ENCODE assay signal across 1 cellular context in the genomic region with DNA sequence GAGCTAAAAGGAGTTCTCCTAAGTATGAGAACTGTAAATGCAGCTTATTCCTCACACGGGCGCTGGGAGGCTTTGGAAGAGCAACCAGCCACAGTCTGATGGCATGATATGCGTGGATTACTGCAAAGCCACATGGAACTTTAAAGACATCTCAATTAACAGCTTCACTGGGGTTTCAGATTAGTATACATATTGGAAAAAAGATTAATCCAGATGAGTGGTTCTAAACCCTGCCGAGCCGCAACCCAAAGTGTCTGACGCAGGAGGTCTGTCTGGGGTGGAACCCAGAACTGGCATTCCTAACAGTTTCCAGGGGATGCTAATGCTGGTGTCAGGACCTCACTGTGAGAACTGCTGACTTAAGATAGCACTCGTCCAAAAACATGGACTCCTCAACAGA.
TF ChIP-seq lines count a peak whose summit lies in the region.

No MANE protein-coding gene starts in this region.

TF ChIP-seq in WTC11, 78 proteins besides CTCF, POLR2A, EP300 and RAD21 (continued from another document):
- TF ChIP-seq, protein P1, sequence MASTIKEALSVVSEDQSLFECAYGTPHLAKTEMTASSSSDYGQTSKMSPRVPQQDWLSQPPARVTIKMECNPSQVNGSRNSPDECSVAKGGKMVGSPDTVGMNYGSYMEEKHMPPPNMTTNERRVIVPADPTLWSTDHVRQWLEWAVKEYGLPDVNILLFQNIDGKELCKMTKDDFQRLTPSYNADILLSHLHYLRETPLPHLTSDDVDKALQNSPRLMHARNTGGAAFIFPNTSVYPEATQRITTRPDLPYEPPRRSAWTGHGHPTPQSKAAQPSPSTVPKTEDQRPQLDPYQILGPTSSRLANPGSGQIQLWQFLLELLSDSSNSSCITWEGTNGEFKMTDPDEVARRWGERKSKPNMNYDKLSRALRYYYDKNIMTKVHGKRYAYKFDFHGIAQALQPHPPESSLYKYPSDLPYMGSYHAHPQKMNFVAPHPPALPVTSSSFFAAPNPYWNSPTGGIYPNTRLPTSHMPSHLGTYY (CRISPR knock-in tag; IDR thresholded peaks at IDR 0.05): no peak
- TF ChIP-seq, protein P2, sequence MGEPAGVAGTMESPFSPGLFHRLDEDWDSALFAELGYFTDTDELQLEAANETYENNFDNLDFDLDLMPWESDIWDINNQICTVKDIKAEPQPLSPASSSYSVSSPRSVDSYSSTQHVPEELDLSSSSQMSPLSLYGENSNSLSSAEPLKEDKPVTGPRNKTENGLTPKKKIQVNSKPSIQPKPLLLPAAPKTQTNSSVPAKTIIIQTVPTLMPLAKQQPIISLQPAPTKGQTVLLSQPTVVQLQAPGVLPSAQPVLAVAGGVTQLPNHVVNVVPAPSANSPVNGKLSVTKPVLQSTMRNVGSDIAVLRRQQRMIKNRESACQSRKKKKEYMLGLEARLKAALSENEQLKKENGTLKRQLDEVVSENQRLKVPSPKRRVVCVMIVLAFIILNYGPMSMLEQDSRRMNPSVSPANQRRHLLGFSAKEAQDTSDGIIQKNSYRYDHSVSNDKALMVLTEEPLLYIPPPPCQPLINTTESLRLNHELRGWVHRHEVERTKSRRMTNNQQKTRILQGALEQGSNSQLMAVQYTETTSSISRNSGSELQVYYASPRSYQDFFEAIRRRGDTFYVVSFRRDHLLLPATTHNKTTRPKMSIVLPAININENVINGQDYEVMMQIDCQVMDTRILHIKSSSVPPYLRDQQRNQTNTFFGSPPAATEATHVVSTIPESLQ (CRISPR knock-in tag; IDR thresholded peaks at IDR 0.05): no peak
- TF ChIP-seq SOX15 (CRISPR knock-in tag; IDR thresholded peaks at IDR 0.05) (no peak), ETV6 (CRISPR knock-in tag; IDR thresholded peaks at IDR 0.05) (no peak), MYBL2 (CRISPR knock-in tag; IDR thresholded peaks at IDR 0.05) (no peak), MXD4 (CRISPR knock-in tag; IDR thresholded peaks at IDR 0.05; ENCODE audit: borderline replicate concordance) (no peak), FOXP1 (CRISPR knock-in tag; IDR thresholded peaks at IDR 0.05; ENCODE audit: borderline replicate concordance) (no peak), NFE2L1 (CRISPR knock-in tag; IDR thresholded peaks at IDR 0.05) (no peak)
- TF ChIP-seq, protein P3, sequence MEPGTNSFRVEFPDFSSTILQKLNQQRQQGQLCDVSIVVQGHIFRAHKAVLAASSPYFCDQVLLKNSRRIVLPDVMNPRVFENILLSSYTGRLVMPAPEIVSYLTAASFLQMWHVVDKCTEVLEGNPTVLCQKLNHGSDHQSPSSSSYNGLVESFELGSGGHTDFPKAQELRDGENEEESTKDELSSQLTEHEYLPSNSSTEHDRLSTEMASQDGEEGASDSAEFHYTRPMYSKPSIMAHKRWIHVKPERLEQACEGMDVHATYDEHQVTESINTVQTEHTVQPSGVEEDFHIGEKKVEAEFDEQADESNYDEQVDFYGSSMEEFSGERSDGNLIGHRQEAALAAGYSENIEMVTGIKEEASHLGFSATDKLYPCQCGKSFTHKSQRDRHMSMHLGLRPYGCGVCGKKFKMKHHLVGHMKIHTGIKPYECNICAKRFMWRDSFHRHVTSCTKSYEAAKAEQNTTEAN (CRISPR knock-in tag; IDR thresholded peaks at IDR 0.05): no peak
- TF ChIP-seq, protein P4, sequence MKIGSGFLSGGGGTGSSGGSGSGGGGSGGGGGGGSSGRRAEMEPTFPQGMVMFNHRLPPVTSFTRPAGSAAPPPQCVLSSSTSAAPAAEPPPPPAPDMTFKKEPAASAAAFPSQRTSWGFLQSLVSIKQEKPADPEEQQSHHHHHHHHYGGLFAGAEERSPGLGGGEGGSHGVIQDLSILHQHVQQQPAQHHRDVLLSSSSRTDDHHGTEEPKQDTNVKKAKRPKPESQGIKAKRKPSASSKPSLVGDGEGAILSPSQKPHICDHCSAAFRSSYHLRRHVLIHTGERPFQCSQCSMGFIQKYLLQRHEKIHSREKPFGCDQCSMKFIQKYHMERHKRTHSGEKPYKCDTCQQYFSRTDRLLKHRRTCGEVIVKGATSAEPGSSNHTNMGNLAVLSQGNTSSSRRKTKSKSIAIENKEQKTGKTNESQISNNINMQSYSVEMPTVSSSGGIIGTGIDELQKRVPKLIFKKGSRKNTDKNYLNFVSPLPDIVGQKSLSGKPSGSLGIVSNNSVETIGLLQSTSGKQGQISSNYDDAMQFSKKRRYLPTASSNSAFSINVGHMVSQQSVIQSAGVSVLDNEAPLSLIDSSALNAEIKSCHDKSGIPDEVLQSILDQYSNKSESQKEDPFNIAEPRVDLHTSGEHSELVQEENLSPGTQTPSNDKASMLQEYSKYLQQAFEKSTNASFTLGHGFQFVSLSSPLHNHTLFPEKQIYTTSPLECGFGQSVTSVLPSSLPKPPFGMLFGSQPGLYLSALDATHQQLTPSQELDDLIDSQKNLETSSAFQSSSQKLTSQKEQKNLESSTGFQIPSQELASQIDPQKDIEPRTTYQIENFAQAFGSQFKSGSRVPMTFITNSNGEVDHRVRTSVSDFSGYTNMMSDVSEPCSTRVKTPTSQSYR (CRISPR knock-in tag; IDR thresholded peaks at IDR 0.05): no peak
- TF ChIP-seq, protein P5, sequence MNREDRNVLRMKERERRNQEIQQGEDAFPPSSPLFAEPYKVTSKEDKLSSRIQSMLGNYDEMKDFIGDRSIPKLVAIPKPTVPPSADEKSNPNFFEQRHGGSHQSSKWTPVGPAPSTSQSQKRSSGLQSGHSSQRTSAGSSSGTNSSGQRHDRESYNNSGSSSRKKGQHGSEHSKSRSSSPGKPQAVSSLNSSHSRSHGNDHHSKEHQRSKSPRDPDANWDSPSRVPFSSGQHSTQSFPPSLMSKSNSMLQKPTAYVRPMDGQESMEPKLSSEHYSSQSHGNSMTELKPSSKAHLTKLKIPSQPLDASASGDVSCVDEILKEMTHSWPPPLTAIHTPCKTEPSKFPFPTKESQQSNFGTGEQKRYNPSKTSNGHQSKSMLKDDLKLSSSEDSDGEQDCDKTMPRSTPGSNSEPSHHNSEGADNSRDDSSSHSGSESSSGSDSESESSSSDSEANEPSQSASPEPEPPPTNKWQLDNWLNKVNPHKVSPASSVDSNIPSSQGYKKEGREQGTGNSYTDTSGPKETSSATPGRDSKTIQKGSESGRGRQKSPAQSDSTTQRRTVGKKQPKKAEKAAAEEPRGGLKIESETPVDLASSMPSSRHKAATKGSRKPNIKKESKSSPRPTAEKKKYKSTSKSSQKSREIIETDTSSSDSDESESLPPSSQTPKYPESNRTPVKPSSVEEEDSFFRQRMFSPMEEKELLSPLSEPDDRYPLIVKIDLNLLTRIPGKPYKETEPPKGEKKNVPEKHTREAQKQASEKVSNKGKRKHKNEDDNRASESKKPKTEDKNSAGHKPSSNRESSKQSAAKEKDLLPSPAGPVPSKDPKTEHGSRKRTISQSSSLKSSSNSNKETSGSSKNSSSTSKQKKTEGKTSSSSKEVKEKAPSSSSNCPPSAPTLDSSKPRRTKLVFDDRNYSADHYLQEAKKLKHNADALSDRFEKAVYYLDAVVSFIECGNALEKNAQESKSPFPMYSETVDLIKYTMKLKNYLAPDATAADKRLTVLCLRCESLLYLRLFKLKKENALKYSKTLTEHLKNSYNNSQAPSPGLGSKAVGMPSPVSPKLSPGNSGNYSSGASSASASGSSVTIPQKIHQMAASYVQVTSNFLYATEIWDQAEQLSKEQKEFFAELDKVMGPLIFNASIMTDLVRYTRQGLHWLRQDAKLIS (CRISPR knock-in tag; IDR thresholded peaks at IDR 0.05; ENCODE audit: borderline replicate concordance): no peak
- TF ChIP-seq, protein P6, sequence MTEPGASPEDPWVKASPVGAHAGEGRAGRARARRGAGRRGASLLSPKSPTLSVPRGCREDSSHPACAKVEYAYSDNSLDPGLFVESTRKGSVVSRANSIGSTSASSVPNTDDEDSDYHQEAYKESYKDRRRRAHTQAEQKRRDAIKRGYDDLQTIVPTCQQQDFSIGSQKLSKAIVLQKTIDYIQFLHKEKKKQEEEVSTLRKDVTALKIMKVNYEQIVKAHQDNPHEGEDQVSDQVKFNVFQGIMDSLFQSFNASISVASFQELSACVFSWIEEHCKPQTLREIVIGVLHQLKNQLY (CRISPR knock-in tag; IDR thresholded peaks at IDR 0.05): no peak
- TF ChIP-seq, protein P7, sequence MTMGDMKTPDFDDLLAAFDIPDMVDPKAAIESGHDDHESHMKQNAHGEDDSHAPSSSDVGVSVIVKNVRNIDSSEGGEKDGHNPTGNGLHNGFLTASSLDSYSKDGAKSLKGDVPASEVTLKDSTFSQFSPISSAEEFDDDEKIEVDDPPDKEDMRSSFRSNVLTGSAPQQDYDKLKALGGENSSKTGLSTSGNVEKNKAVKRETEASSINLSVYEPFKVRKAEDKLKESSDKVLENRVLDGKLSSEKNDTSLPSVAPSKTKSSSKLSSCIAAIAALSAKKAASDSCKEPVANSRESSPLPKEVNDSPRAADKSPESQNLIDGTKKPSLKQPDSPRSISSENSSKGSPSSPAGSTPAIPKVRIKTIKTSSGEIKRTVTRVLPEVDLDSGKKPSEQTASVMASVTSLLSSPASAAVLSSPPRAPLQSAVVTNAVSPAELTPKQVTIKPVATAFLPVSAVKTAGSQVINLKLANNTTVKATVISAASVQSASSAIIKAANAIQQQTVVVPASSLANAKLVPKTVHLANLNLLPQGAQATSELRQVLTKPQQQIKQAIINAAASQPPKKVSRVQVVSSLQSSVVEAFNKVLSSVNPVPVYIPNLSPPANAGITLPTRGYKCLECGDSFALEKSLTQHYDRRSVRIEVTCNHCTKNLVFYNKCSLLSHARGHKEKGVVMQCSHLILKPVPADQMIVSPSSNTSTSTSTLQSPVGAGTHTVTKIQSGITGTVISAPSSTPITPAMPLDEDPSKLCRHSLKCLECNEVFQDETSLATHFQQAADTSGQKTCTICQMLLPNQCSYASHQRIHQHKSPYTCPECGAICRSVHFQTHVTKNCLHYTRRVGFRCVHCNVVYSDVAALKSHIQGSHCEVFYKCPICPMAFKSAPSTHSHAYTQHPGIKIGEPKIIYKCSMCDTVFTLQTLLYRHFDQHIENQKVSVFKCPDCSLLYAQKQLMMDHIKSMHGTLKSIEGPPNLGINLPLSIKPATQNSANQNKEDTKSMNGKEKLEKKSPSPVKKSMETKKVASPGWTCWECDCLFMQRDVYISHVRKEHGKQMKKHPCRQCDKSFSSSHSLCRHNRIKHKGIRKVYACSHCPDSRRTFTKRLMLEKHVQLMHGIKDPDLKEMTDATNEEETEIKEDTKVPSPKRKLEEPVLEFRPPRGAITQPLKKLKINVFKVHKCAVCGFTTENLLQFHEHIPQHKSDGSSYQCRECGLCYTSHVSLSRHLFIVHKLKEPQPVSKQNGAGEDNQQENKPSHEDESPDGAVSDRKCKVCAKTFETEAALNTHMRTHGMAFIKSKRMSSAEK (CRISPR knock-in tag; IDR thresholded peaks at IDR 0.05; ENCODE audit: borderline replicate concordance): no peak
- TF ChIP-seq, protein P8, sequence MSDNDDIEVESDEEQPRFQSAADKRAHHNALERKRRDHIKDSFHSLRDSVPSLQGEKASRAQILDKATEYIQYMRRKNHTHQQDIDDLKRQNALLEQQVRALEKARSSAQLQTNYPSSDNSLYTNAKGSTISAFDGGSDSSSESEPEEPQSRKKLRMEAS (CRISPR knock-in tag; IDR thresholded peaks at IDR 0.05): no peak
